12 cellular contexts compared by ENCODE assay signal in the genomic region with DNA sequence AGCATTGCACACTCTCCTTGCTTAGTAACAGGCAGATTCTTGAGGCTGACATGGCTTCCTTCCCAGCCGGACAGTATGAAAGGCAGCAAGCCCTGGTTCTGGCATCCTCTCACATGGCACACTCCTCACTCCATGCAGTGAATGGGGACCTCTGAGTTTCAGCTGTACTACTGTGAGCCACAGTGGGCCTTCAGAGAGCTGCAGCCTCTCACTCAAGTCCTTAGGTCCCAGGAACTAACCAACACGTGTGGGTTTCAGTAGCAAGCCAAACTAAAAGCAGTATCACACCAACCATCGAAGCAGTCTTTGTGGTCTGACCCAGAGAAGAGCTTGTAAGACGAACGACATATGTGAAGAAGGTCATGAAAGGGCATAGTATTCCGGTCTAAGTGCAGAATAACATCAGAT.
DNase-seq lines count a peak whose midpoint lies in the region; ATAC-seq and TF ChIP-seq lines count a peak whose summit lies in the region.
"Had no signal": no experiment of that assay in that cellular context is flagged by ENCODE, and none has a peak within 500 bp of the region (broad histone marks: within the 10 kb centered on the region; RNA-seq: fewer than 3 reads in every experiment).

No MANE protein-coding gene starts in this region.

- no peak overlapping the region for H3K4me3 ChIP-seq in mucosa of descending colon

- intact Hi-C loops in mucosa of descending colon (cut with DNase I, micrococcal nuclease), result no loop called here

- no peaks in the 10 kb centered on the region for H3K36me3 ChIP-seq in mucosa of descending colon (ENCODE audit: low read depth)

- TF ChIP-seq CTCF in mucosa of descending colon (IDR thresholded peaks at IDR 0.05), result no peak

- DNase-seq in mucosa of descending colon (no peak), DMS 273 treated with DMSO at 0.1 percent for 48 hours (lab: John Stamatoyannopoulos, UW) (no peak), NCI-H2107 (lab: John Stamatoyannopoulos, UW) (no peak)
- DNase-seq in central memory CD4-positive, alpha-beta T cell, result no peak
- DNase-seq: effector CD4-positive, alpha-beta T cell; midbrain; NCI-H524; small intestine had no signal

- ATAC-seq in GM18520 (IDR thresholded peaks at IDR 0.05; ENCODE audit: unreplicated experiment), result peak; percentile 93
- peak; percentile 55 for ATAC-seq in GM21576 (IDR thresholded peaks at IDR 0.05; ENCODE audit: unreplicated experiment)
- peak; percentile 67 for ATAC-seq in HG03342 (IDR thresholded peaks at IDR 0.05; ENCODE audit: unreplicated experiment)
- ATAC-seq in mucosa of descending colon, result peak; percentile 31
- ATAC-seq in GM19455 (IDR thresholded peaks at IDR 0.05; ENCODE audit: unreplicated experiment), result no peak

- H3K9me3 ChIP-seq in mucosa of descending colon, result no peaks in the 10 kb centered on the region

- no peaks in the 10 kb centered on the region for H3K4me1 ChIP-seq in mucosa of descending colon (ENCODE audit: low read depth)
